In genomic region chr5:76790632-76791290, GRCh38 we compare ENCODE assay signal across 1 cellular context.
TF ChIP-seq lines count a peak whose summit lies in the region.

No MANE protein-coding gene starts in this region.

TF ChIP-seq in neural cell, 6 proteins besides CTCF, POLR2A, EP300 and RAD21 (continued from another document):
- no peak for TF ChIP-seq REST (IDR thresholded peaks at IDR 0.05; ENCODE audit: borderline replicate concordance)
